17 cellular contexts compared by ENCODE assay signal in genomic region chr13:46134494-46134893, GRCh38. TPM values are rescaled to one million over a fixed set of nuclear protein-coding genes. Genes with fewer than 3 reads are reported as not detected.
DNase-seq lines count a peak whose midpoint lies in the region; ATAC-seq, FAIRE-seq and TF ChIP-seq lines count a peak whose summit lies in the region.
"Had no signal": no experiment of that assay in that cellular context is flagged by ENCODE, and none has a peak within 500 bp of the region (broad histone marks: within the 10 kb centered on the region; RNA-seq: fewer than 3 reads in every experiment).

No MANE protein-coding gene starts in this region.

- intact Hi-C loops in HCT116 (cut with micrococcal nuclease) (no loop called here), sigmoid colon (cut with DNase I) (no loop called here)

- peak overlapping the region; percentile 57 for H3K4me2 ChIP-seq in HCT116 (ENCODE audit: low read length)
- H3K4me2 ChIP-seq in parathyroid adenoma (ENCODE audit: low read length) = peak overlapping the region; percentile 43

- no peak for ATAC-seq in HCT116
- no peak for ATAC-seq in GM21576 (IDR thresholded peaks at IDR 0.05; ENCODE audit: unreplicated experiment)

- H3K4me3 Mint-ChIP-seq in activated naive CD8-positive, alpha-beta T cell treated with anti-CD3 and anti-CD28 coated beads for 36 hours = no peak overlapping the region
- H3K4me3 Mint-ChIP-seq: dendritic cell treated with granulocyte-macrophage colony-stimulating factor and Interleukin-4, amounts not matched to agents 40 ng/mL and 50 ng/mL, for 4 days; HFFc6 had no signal

- H3K36me3 ChIP-seq in HCT116 (ENCODE audit: control insufficient read depth in 1 of 2, insufficient read depth in 2 of 2, low read length in 2 of 2) = no peaks in the 10 kb centered on the region
- H3K36me3 ChIP-seq in parathyroid adenoma (ENCODE audit: control insufficient read depth, insufficient read depth, low read length) = no peaks in the 10 kb centered on the region
- no peaks in the 10 kb centered on the region for H3K36me3 ChIP-seq in sigmoid colon
- H3K36me3 ChIP-seq: right atrium auricular region had no signal

- TF ChIP-seq RAD21 in HCT116 (IDR thresholded peaks at IDR 0.05; ENCODE audit: low read depth) = no peak

- H3K9me3 ChIP-seq in HCT116 (ENCODE audit: control insufficient read depth in 1 of 2, insufficient read depth in 1 of 2, low read depth in 1 of 2, low read length in 2 of 2) (no peaks in the 10 kb centered on the region), parathyroid adenoma (ENCODE audit: control insufficient read depth, low read length) (no peaks in the 10 kb centered on the region), sigmoid colon (no peaks in the 10 kb centered on the region)
- H3K9me3 ChIP-seq: right atrium auricular region had no signal

- peaks cover 30% of the 10 kb centered on the region for H3K27me3 ChIP-seq in HCT116 (ENCODE audit: insufficient read depth, low read length)
- no peaks in the 10 kb centered on the region for H3K27me3 ChIP-seq in parathyroid adenoma (ENCODE audit: control insufficient read depth, insufficient read depth, low read length)
- peaks cover 0 to 5% (median 0%) of the 10 kb centered on the region in 3 donors for H3K27me3 ChIP-seq in sigmoid colon
- H3K27me3 ChIP-seq: right atrium auricular region had no signal

- no peaks in the 10 kb centered on the region for H4K20me1 ChIP-seq in HCT116 (ENCODE audit: insufficient read depth)

- peaks cover 60% of the 10 kb centered on the region for H3K36me3 Mint-ChIP-seq in activated naive CD8-positive, alpha-beta T cell treated with anti-CD3 and anti-CD28 coated beads for 36 hours

- no peak for FAIRE-seq in HTR-8/SVneo (lab: Jason Lieb, UNC)
- FAIRE-seq: GM12878 had no signal

- no peaks in the 10 kb centered on the region for H3K9me2 ChIP-seq in HCT116 (ENCODE audit: insufficient read depth)

- no peak for TF ChIP-seq EP300 in sigmoid colon (IDR thresholded peaks at IDR 0.05)

- RAD21 ChIA-PET in HCT116 (lab: Charles Lee; ENCODE audit: low non-redundant PET in 1 of 2, low total read pairs in 2 of 2, uncharacterized antibody in 2 of 2, unreplicated experiment in 2 of 2) = no interaction called here

- H3K4me1 ChIP-seq in HCT116 (ENCODE audit: control insufficient read depth in 1 of 2, insufficient read depth in 2 of 2, low read length in 2 of 2) (peaks cover 16 to 18% of the 10 kb centered on the region in 2 experiments), parathyroid adenoma (peaks cover 9% of the 10 kb centered on the region), sigmoid colon (no peaks in the 10 kb centered on the region)
- H3K4me1 ChIP-seq: right atrium auricular region had no signal

- H3K9me3 Mint-ChIP-seq in activated naive CD8-positive, alpha-beta T cell treated with anti-CD3 and anti-CD28 coated beads for 36 hours = no peaks in the 10 kb centered on the region
- H3K9me3 Mint-ChIP-seq: dendritic cell treated with granulocyte-macrophage colony-stimulating factor and Interleukin-4, amounts not matched to agents 40 ng/mL and 50 ng/mL, for 4 days; HFFc6 had no signal

- H3K27me3 Mint-ChIP-seq in activated naive CD8-positive, alpha-beta T cell treated with anti-CD3 and anti-CD28 coated beads for 36 hours = no peaks in the 10 kb centered on the region
- H3K27me3 Mint-ChIP-seq: dendritic cell treated with granulocyte-macrophage colony-stimulating factor and Interleukin-4, amounts not matched to agents 40 ng/mL and 50 ng/mL, for 4 days had no signal

- peak overlapping the region; percentile 45 for H3K27ac Mint-ChIP-seq in activated naive CD8-positive, alpha-beta T cell treated with anti-CD3 and anti-CD28 coated beads for 36 hours
- H3K27ac Mint-ChIP-seq: dendritic cell treated with granulocyte-macrophage colony-stimulating factor and Interleukin-4, amounts not matched to agents 40 ng/mL and 50 ng/mL, for 4 days; HFFc6 had no signal

- TF ChIP-seq POLR2A in HCT116 (IDR thresholded peaks at IDR 0.05; ENCODE audit: borderline replicate concordance, extremely low read depth, insufficient read depth, insufficient read length) (no peak), sigmoid colon (IDR thresholded peaks at IDR 0.05) (no peak)

- H3K9ac ChIP-seq in HCT116 (ENCODE audit: low read length) = no peak overlapping the region
- H3K9ac ChIP-seq in parathyroid adenoma = no peak overlapping the region

- H3K27ac ChIP-seq in C4-2B = peak overlapping the region; percentile 98
- no peak overlapping the region for H3K27ac ChIP-seq in HCT116 (ENCODE audit: low read depth, low read length)
- peak overlapping the region; percentile 81 for H3K27ac ChIP-seq in parathyroid adenoma
- H3K27ac ChIP-seq in sigmoid colon = no peak overlapping the region
- H3K27ac ChIP-seq: right atrium auricular region had no signal

- POLR2A ChIA-PET in HCT116 (lab: Charles Lee) = no interaction called here

- no peak for DNase-seq in HCT116 (ENCODE audit: low read depth, low spot score)
- DNase-seq in activated naive CD8-positive, alpha-beta T cell treated with anti-CD3 and anti-CD28 coated beads for 36 hours = no peak
- DNase-seq in HTR-8/SVneo (ENCODE audit: insufficient read length, low spot score) = no peak
- no peak for DNase-seq in activated gamma-delta T cell (lab: John Stamatoyannopoulos, UW)
- no peak for DNase-seq in sigmoid colon
- DNase-seq: GF-D8, HFFc6, kidney glomerular epithelial cell, NCI-H1092 treated with DMSO at 0.1 percent for 48 hours had no signal

- no peak overlapping the region for H3K4me3 ChIP-seq in HCT116 (replicated peaks in 1 of 2; ENCODE audit: low read depth in 1 of 2, low read length in 2 of 2)
- H3K4me3 ChIP-seq in parathyroid adenoma (ENCODE audit: low read depth, low read length) = no peak overlapping the region
- no peak overlapping the region for H3K4me3 ChIP-seq in sigmoid colon
- H3K4me3 ChIP-seq: GM12878, right atrium auricular region had no signal

- H3K79me2 ChIP-seq in HCT116 (ENCODE audit: insufficient read depth, low read length) (no peaks in the 10 kb centered on the region), parathyroid adenoma (no peaks in the 10 kb centered on the region)

- H3K4me1 Mint-ChIP-seq in activated naive CD8-positive, alpha-beta T cell treated with anti-CD3 and anti-CD28 coated beads for 36 hours = peaks cover 23% of the 10 kb centered on the region

- WGBS in sigmoid colon, 2 donors = 89 to 91% methylated on average over 2 of the region's 2 CpGs

- BruUV-seq in HCT116 (replicated peaks; lab: Mats Ljungman, UMichigan) = no TSS peak

- H2AFZ ChIP-seq in HCT116 (ENCODE audit: low read depth, low read length, poor library complexity, severe bottlenecking) = no peak overlapping the region
- peak overlapping the region; percentile 18 for H2AFZ ChIP-seq in parathyroid adenoma

- CTCF ChIA-PET in HCT116 (lab: Charles Lee) = interaction anchor here (0.9 to 1.8 kb wide), 3 partner anchors 9 to 327 kb away, joined by 3 to 8 read pairs (median 5); no protein-coding TSS in a partner anchor

- TF ChIP-seq CTCF in C4-2B (conservative IDR thresholded peaks at IDR 0.05) (no peak), HCT116 (IDR thresholded peaks at IDR 0.05 in 2 of 3, conservative IDR thresholded peaks at IDR 0.05 in 1 of 3; ENCODE audit: borderline replicate concordance in 1 of 3, insufficient read depth in 1 of 3, low read depth in 2 of 3, low read length in 2 of 3) (no peak), parathyroid adenoma (IDR thresholded peaks at IDR 0.05) (no peak), sigmoid colon (IDR thresholded peaks at IDR 0.05) (no peak)

TF ChIP-seq in HCT116, 20 proteins besides CTCF, POLR2A, EP300 and RAD21 (continues in another document):
- TF ChIP-seq YY1 (IDR thresholded peaks at IDR 0.05; ENCODE audit: extremely low read depth, insufficient replicate concordance, low read depth, low read length) = no peak
- TF ChIP-seq CBX3 (IDR thresholded peaks at IDR 0.05; ENCODE audit: low read depth) = no peak
- no peak for TF ChIP-seq EZH2phosphoT487 (IDR thresholded peaks at IDR 0.05; ENCODE audit: borderline replicate concordance)
- no peak for TF ChIP-seq EGR1 (IDR thresholded peaks at IDR 0.05; ENCODE audit: low read depth)
- TF ChIP-seq, protein P1, sequence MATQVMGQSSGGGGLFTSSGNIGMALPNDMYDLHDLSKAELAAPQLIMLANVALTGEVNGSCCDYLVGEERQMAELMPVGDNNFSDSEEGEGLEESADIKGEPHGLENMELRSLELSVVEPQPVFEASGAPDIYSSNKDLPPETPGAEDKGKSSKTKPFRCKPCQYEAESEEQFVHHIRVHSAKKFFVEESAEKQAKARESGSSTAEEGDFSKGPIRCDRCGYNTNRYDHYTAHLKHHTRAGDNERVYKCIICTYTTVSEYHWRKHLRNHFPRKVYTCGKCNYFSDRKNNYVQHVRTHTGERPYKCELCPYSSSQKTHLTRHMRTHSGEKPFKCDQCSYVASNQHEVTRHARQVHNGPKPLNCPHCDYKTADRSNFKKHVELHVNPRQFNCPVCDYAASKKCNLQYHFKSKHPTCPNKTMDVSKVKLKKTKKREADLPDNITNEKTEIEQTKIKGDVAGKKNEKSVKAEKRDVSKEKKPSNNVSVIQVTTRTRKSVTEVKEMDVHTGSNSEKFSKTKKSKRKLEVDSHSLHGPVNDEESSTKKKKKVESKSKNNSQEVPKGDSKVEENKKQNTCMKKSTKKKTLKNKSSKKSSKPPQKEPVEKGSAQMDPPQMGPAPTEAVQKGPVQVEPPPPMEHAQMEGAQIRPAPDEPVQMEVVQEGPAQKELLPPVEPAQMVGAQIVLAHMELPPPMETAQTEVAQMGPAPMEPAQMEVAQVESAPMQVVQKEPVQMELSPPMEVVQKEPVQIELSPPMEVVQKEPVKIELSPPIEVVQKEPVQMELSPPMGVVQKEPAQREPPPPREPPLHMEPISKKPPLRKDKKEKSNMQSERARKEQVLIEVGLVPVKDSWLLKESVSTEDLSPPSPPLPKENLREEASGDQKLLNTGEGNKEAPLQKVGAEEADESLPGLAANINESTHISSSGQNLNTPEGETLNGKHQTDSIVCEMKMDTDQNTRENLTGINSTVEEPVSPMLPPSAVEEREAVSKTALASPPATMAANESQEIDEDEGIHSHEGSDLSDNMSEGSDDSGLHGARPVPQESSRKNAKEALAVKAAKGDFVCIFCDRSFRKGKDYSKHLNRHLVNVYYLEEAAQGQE (IDR thresholded peaks at IDR 0.05; ENCODE audit: low read depth) = no peak
- TF ChIP-seq, protein P2, sequence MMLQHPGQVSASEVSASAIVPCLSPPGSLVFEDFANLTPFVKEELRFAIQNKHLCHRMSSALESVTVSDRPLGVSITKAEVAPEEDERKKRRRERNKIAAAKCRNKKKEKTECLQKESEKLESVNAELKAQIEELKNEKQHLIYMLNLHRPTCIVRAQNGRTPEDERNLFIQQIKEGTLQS (IDR thresholded peaks at IDR 0.05) = no peak
- TF ChIP-seq SRF (IDR thresholded peaks at IDR 0.05; ENCODE audit: low read depth) = no peak

RNA-seq across cellular contexts. Expression of gene CPB2, which starts 29.7 kb away (rescaled TPM):
- 0.15 TPM for total RNA-seq in HCT116 (2021; ENCODE audit: unreplicated experiment)
- not detected in 2 replicates for polyA plus RNA-seq in HCT116 (2012)
- not detected for total RNA-seq in activated naive CD8-positive, alpha-beta T cell treated with anti-CD3 and anti-CD28 coated beads for 36 hours
- not detected for total RNA-seq in sigmoid colon
- not detected for polyA plus RNA-seq in sigmoid colon
- total RNA-seq: bronchial epithelial cell, fibroblast of villous mesenchyme, HFFc6, right atrium auricular region had no signal

RNA-seq across cellular contexts. Expression of gene LCP1, which starts 47.5 kb away (rescaled TPM):
- total RNA-seq in HCT116 (2021; ENCODE audit: unreplicated experiment) (2.2 TPM), sigmoid colon (10 to 100 TPM in 3 of 4 donors, 1 to 10 TPM in 1; 10.0 to 42.6 (median 29.8) TPM)
- polyA plus RNA-seq in HCT116 (2012) = 0.24 and 0.34 TPM in 2 replicates
- 100 to 1,000 TPM; 886 to 901 TPM for total RNA-seq in activated naive CD8-positive, alpha-beta T cell treated with anti-CD3 and anti-CD28 coated beads for 36 hours
- polyA plus RNA-seq in sigmoid colon = 100 to 1,000 TPM in 1 of 3 donors, 10 to 100 TPM in 2; 13.4 to 112 (median 15.6) TPM

Comparison
In these comparisons a context has a peak if more than half of its experiments do, and no peak if none do; other contexts are left out.
1. H3K27ac ChIP-seq: peak in C4-2B (single experiment) and parathyroid adenoma (single experiment); none in HCT116 (single experiment) and sigmoid colon (0 of 4).
2. RNA of gene LCP1, which starts 47.5 kb away (total RNA-seq): 886 to 901 TPM in activated naive CD8-positive, alpha-beta T cell treated with anti-CD3 and anti-CD28 coated beads for 36 hours; 10.0 to 42.6 TPM in sigmoid colon and 2.2 TPM in HCT116 (single experiment); every median in the first group is over 10 times any median in the second.